8 cellular contexts compared by ENCODE assay signal in genomic region chr17:57284984-57285646, GRCh38. TPM values are rescaled to one million over a fixed set of nuclear protein-coding genes. Genes with fewer than 3 reads are reported as not detected.
DNase-seq lines count a peak whose midpoint lies in the region; ATAC-seq and TF ChIP-seq lines count a peak whose summit lies in the region.

No MANE protein-coding gene starts in this region.

- peaks cover 49% of the 10 kb centered on the region for H3K36me3 Mint-ChIP-seq in activated CD4-positive, alpha-beta T cell treated with anti-CD3 and anti-CD28 coated beads, Interleukin-2, amount 10 ng/mL, durations not matched to agents 24 days and 14 days (ENCODE audit: low read depth)
- peaks cover 23 to 44% of the 10 kb centered on the region in 2 donors for H3K36me3 Mint-ChIP-seq in stimulated activated naive B cell treated with anti-CD40 and anti-IgM and Interleukin-4, amounts not matched to agents 10 μg/mL and 1 μg/mL and 100 μg/mL, for 72 hours

- ATAC-seq in HG03342 (IDR thresholded peaks at IDR 0.05; ENCODE audit: unreplicated experiment) (peak; percentile 48), gastroesophageal sphincter (no peak)
- ATAC-seq in stimulated activated naive B cell treated with anti-CD40 and anti-IgM and Interleukin-4, amounts not matched to agents 10 μg/mL and 1 μg/mL and 100 μg/mL, for 72 hours (replicated peaks), result peak; percentile 85 to 89

- in situ Hi-C loops in GM13976 (cut with MboI; ENCODE audit: low sequenced_read_pairs, unreplicated experiment), result no loop called here

- H3K36me3 ChIP-seq in iPS-20b (ENCODE audit: insufficient read depth, low read depth, low read length) (peaks cover 11% of the 10 kb centered on the region; the same call in 1 of the 2 replicates), gastroesophageal sphincter (no peaks in the 10 kb centered on the region)

- H3K27me3 Mint-ChIP-seq in activated CD4-positive, alpha-beta T cell treated with anti-CD3 and anti-CD28 coated beads, Interleukin-2, amount 10 ng/mL, durations not matched to agents 24 days and 14 days, result no peaks in the 10 kb centered on the region
- no peaks in the 10 kb centered on the region for H3K27me3 Mint-ChIP-seq in stimulated activated naive B cell treated with anti-CD40 and anti-IgM and Interleukin-4, amounts not matched to agents 10 μg/mL and 1 μg/mL and 100 μg/mL, for 72 hours

- no peak for TF ChIP-seq EP300 in gastroesophageal sphincter (IDR thresholded peaks at IDR 0.05)

- H3K4me3 ChIP-seq in iPS-20b (ENCODE audit: low read length) (peak overlapping the region; percentile 38; the same call in 1 of the 2 replicates), gastroesophageal sphincter (no peak overlapping the region)

- H3K27ac ChIP-seq in iPS-20b (ENCODE audit: low read length), result no peak overlapping the region
- no peak overlapping the region for H3K27ac ChIP-seq in gastroesophageal sphincter

- 72 to 100% methylated on average over 5 to 12 of the region's 13 CpGs for WGBS in gastroesophageal sphincter (ENCODE audit: low coverage in 1 of 2), 2 donors

- TF ChIP-seq CTCF in GM13976 (IDR thresholded peaks at IDR 0.05; ENCODE audit: borderline replicate concordance, control extremely low read depth, extremely low read depth, insufficient read depth, missing control alignments) (no peak), gastroesophageal sphincter (IDR thresholded peaks at IDR 0.05) (no peak)

- peak; percentile 67 for DNase-seq in GM13976 (ENCODE audit: low spot score)
- peak; percentile 90 for DNase-seq in activated CD4-positive, alpha-beta T cell treated with anti-CD3 and anti-CD28 coated beads, Interleukin-2, amount 10 ng/mL, durations not matched to agents 24 days and 14 days
- DNase-seq in stimulated activated naive B cell treated with anti-CD40 and anti-IgM and Interleukin-4, amounts not matched to agents 10 μg/mL and 1 μg/mL and 100 μg/mL, for 72 hours, result peak; percentile 49
- no peak for DNase-seq in islet precursor cell
- no peak for DNase-seq in NCI-H2029 (lab: John Stamatoyannopoulos, UW)

- intact Hi-C loops in activated CD4-positive, alpha-beta T cell treated with anti-CD3 and anti-CD28 coated beads, Interleukin-2, amount 10 ng/mL, durations not matched to agents 24 days and 14 days (cut with micrococcal nuclease), result loop anchor here (1.0 to 5.0 kb wide), 3 partner anchors 28 to 177 kb away; no protein-coding TSS in a partner anchor

- H3K4me1 Mint-ChIP-seq in activated CD4-positive, alpha-beta T cell treated with anti-CD3 and anti-CD28 coated beads, Interleukin-2, amount 10 ng/mL, durations not matched to agents 24 days and 14 days, result peaks cover 82% of the 10 kb centered on the region
- H3K4me1 Mint-ChIP-seq in stimulated activated naive B cell treated with anti-CD40 and anti-IgM and Interleukin-4, amounts not matched to agents 10 μg/mL and 1 μg/mL and 100 μg/mL, for 72 hours, result peaks cover 52 to 84% of the 10 kb centered on the region in 2 donors

- no peaks in the 10 kb centered on the region for H3K9me3 Mint-ChIP-seq in activated CD4-positive, alpha-beta T cell treated with anti-CD3 and anti-CD28 coated beads, Interleukin-2, amount 10 ng/mL, durations not matched to agents 24 days and 14 days
- no peaks in the 10 kb centered on the region for H3K9me3 Mint-ChIP-seq in stimulated activated naive B cell treated with anti-CD40 and anti-IgM and Interleukin-4, amounts not matched to agents 10 μg/mL and 1 μg/mL and 100 μg/mL, for 72 hours

- peak overlapping the region; percentile 91 for H3K27ac Mint-ChIP-seq in activated CD4-positive, alpha-beta T cell treated with anti-CD3 and anti-CD28 coated beads, Interleukin-2, amount 10 ng/mL, durations not matched to agents 24 days and 14 days
- peak overlapping the region; percentile 91 for H3K27ac Mint-ChIP-seq in stimulated activated naive B cell treated with anti-CD40 and anti-IgM and Interleukin-4, amounts not matched to agents 10 μg/mL and 1 μg/mL and 100 μg/mL, for 72 hours

- H3K9me3 ChIP-seq in iPS-20b (ENCODE audit: insufficient read depth, low read depth, low read length), result no peaks in the 10 kb centered on the region
- H3K9me3 ChIP-seq in gastroesophageal sphincter, result no peaks in the 10 kb centered on the region

- TF ChIP-seq POLR2A in gastroesophageal sphincter (IDR thresholded peaks at IDR 0.05), result no peak

- H3K9ac ChIP-seq in iPS-20b (ENCODE audit: low read depth, low read length), result peak overlapping the region; percentile 25; the same call in 1 of the 2 replicates

- H3K4me1 ChIP-seq in iPS-20b (ENCODE audit: insufficient read depth, low read length) (peaks cover 38% of the 10 kb centered on the region; the same call in 1 of the 2 replicates), gastroesophageal sphincter (peaks cover 0 to 46% (median 0%) of the 10 kb centered on the region in 3 donors)

- H3K4me3 Mint-ChIP-seq in activated CD4-positive, alpha-beta T cell treated with anti-CD3 and anti-CD28 coated beads, Interleukin-2, amount 10 ng/mL, durations not matched to agents 24 days and 14 days, result peak overlapping the region; percentile 76
- H3K4me3 Mint-ChIP-seq in stimulated activated naive B cell treated with anti-CD40 and anti-IgM and Interleukin-4, amounts not matched to agents 10 μg/mL and 1 μg/mL and 100 μg/mL, for 72 hours, result peak overlapping the region; percentile 77 to 78

- H3K27me3 ChIP-seq in iPS-20b (ENCODE audit: insufficient read depth, low read length), result no peaks in the 10 kb centered on the region
- no peaks in the 10 kb centered on the region for H3K27me3 ChIP-seq in gastroesophageal sphincter

RNA-seq across cellular contexts. Expression of gene MSI2, which starts 28.8 kb away (rescaled TPM):
- total RNA-seq in activated CD4-positive, alpha-beta T cell treated with anti-CD3 and anti-CD28 coated beads, Interleukin-2, amount 10 ng/mL, durations not matched to agents 24 days and 14 days, result 171 and 172 TPM in 2 replicates
- 10 to 100 TPM; 27.3 to 50.4 (median 36.8) TPM for total RNA-seq in gastroesophageal sphincter

Comparison
In these comparisons a context has a peak if more than half of its experiments do, and no peak if none do; other contexts are left out.
1. DNase-seq: peak in GM13976 (single experiment), activated CD4-positive, alpha-beta T cell treated with anti-CD3 and anti-CD28 coated beads, Interleukin-2, amount 10 ng/mL, durations not matched to agents 24 days and 14 days (single experiment) and stimulated activated naive B cell treated with anti-CD40 and anti-IgM and Interleukin-4, amounts not matched to agents 10 μg/mL and 1 μg/mL and 100 μg/mL, for 72 hours (single experiment); none in islet precursor cell (single experiment) and NCI-H2029 (single experiment).